15 cellular contexts compared by ENCODE assay signal in the genomic region with DNA sequence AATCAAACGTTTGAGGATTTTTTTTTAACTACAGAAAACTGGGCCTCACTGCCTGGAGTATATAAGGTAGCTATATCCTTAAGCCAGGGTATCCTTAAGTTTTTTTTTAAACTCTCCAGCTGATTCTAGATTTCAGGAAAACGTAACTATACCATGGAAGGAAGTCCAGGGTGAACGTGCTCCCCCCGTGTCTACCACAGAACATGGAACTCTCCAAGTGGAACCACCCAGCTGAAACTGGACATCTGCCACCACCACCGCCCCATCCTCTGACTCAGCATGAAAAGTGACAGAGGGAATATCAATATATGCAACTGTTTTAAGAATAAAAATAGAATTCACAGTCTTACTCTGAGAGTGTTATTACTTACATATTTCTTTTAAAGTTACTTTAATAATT.
A peak's percentile ranks its signal among the peaks of the same experiment; 100 is the strongest.
DNase-seq lines count a peak whose midpoint lies in the region; ATAC-seq, FAIRE-seq and TF ChIP-seq lines count a peak whose summit lies in the region.
"Had no signal": no experiment of that assay in that cellular context is flagged by ENCODE, and none has a peak within 500 bp of the region (broad histone marks: within the 10 kb centered on the region; RNA-seq: fewer than 3 reads in every experiment).

No MANE protein-coding gene starts in this region.

- in situ Hi-C loops in brain microvascular endothelial cell (cut with HindIII; ENCODE audit: low pct_ligation_motif_present, low sequenced_read_pairs), result no loop called here

- H3K4me3 Mint-ChIP-seq in type B pancreatic cell, result no peak overlapping the region
- H3K4me3 Mint-ChIP-seq in activated CD4-positive, alpha-beta T cell treated with anti-CD3 and anti-CD28 coated beads, Interleukin-2, amount 10 ng/mL, durations not matched to agents 7 days and 5 days, result no peak overlapping the region
- H3K4me3 Mint-ChIP-seq: mesothelial cell of epicardium had no signal

- ATAC-seq in HG03175 (IDR thresholded peaks at IDR 0.05; ENCODE audit: unreplicated experiment), result no peak
- ATAC-seq: esophagus mucosa had no signal

- POLR2A ChIA-PET in A673 (lab: Charles Lee; ENCODE audit: low non-redundant PET), result no interaction called here
- POLR2A ChIA-PET in HEK293T (lab: Yijun Ruan, JAX), result no interaction called here
- POLR2A ChIA-PET in activated CD4-positive, alpha-beta T cell treated with anti-CD3 and anti-CD28 coated beads, Interleukin-2, amount 10 ng/mL, durations not matched to agents 7 days and 5 days (lab: Charles Lee), result no interaction called here

- H3K27me3 ChIP-seq in A673 (replicated peaks; ENCODE audit: insufficient read depth, low read depth, low read length, poor library complexity), result no peaks in the 10 kb centered on the region
- H3K27me3 ChIP-seq in brain microvascular endothelial cell (replicated peaks), result no peaks in the 10 kb centered on the region
- H3K27me3 ChIP-seq: ascending aorta had no signal

- FAIRE-seq in kidney (lab: Jason Lieb, UNC), result no peak

- H3K4me1 Mint-ChIP-seq in type B pancreatic cell (ENCODE audit: unreplicated experiment), result no peaks in the 10 kb centered on the region
- no peaks in the 10 kb centered on the region for H3K4me1 Mint-ChIP-seq in activated CD4-positive, alpha-beta T cell treated with anti-CD3 and anti-CD28 coated beads, Interleukin-2, amount 10 ng/mL, durations not matched to agents 7 days and 5 days
- H3K4me1 Mint-ChIP-seq: mesothelial cell of epicardium had no signal

- H3K27me3 Mint-ChIP-seq in type B pancreatic cell, result no peaks in the 10 kb centered on the region
- H3K27me3 Mint-ChIP-seq in activated CD4-positive, alpha-beta T cell treated with anti-CD3 and anti-CD28 coated beads, Interleukin-2, amount 10 ng/mL, durations not matched to agents 7 days and 5 days, result no peaks in the 10 kb centered on the region

- CTCF ChIA-PET in A673 (lab: Charles Lee) (no interaction called here), HEK293T (lab: Yijun Ruan, JAX) (no interaction called here)
- CTCF ChIA-PET in activated CD4-positive, alpha-beta T cell treated with anti-CD3 and anti-CD28 coated beads, Interleukin-2, amount 10 ng/mL, durations not matched to agents 7 days and 5 days (lab: Charles Lee), result no interaction called here

- H3K36me3 ChIP-seq in A673 (ENCODE audit: insufficient read depth, low read length, poor library complexity, severe bottlenecking) (peaks cover 26% of the 10 kb centered on the region), brain microvascular endothelial cell (replicated peaks) (peaks cover 17% of the 10 kb centered on the region), kidney (ENCODE audit: control insufficient read depth in 1 of 2, insufficient read depth in 2 of 2, low read length in 2 of 2) (peaks cover 5 to 19% of the 10 kb centered on the region in 2 donors)

- no TSS peak for BruUV-seq in A673 (replicated peaks; lab: Mats Ljungman, UMichigan)

- intact Hi-C loops in A673 (cut with micrococcal nuclease; ENCODE audit: unreplicated experiment) (no loop called here), kidney (cut with DNase I) (no loop called here)

- no peak overlapping the region for H3K4me3 ChIP-seq in A673 (ENCODE audit: low read depth, low read length, poor library complexity, severe bottlenecking)
- no peak overlapping the region for H3K4me3 ChIP-seq in brain microvascular endothelial cell (ENCODE audit: low read depth, low read length)
- H3K4me3 ChIP-seq in kidney (ENCODE audit: low read length in 2 of 2), result no peak overlapping the region
- H3K4me3 ChIP-seq: ascending aorta had no signal

- peaks cover 36% of the 10 kb centered on the region for H3K36me3 Mint-ChIP-seq in type B pancreatic cell
- H3K36me3 Mint-ChIP-seq in activated CD4-positive, alpha-beta T cell treated with anti-CD3 and anti-CD28 coated beads, Interleukin-2, amount 10 ng/mL, durations not matched to agents 7 days and 5 days (ENCODE audit: low read depth), result peaks cover 55% of the 10 kb centered on the region

- H3K4me1 ChIP-seq in A673 (ENCODE audit: insufficient read depth, low read length, poor library complexity, severe bottlenecking), result peaks cover 36% of the 10 kb centered on the region
- no peaks in the 10 kb centered on the region for H3K4me1 ChIP-seq in kidney (ENCODE audit: control insufficient read depth in 1 of 2, insufficient read depth in 1 of 2, low read depth in 1 of 2, low read length in 2 of 2)
- H3K4me1 ChIP-seq: ascending aorta had no signal

- H3K9me3 Mint-ChIP-seq in type B pancreatic cell, result no peaks in the 10 kb centered on the region
- H3K9me3 Mint-ChIP-seq in activated CD4-positive, alpha-beta T cell treated with anti-CD3 and anti-CD28 coated beads, Interleukin-2, amount 10 ng/mL, durations not matched to agents 7 days and 5 days, result no peaks in the 10 kb centered on the region
- H3K9me3 Mint-ChIP-seq: mesothelial cell of epicardium had no signal

- H3K9me3 ChIP-seq in A673 (ENCODE audit: low read depth, low read length, poor library complexity, severe bottlenecking) (no peaks in the 10 kb centered on the region), kidney (ENCODE audit: control insufficient read depth in 1 of 2, low read length in 2 of 2) (no peaks in the 10 kb centered on the region)
- H3K9me3 ChIP-seq: ascending aorta had no signal

- no peak overlapping the region for H3K27ac Mint-ChIP-seq in type B pancreatic cell
- H3K27ac Mint-ChIP-seq in activated CD4-positive, alpha-beta T cell treated with anti-CD3 and anti-CD28 coated beads, Interleukin-2, amount 10 ng/mL, durations not matched to agents 7 days and 5 days, result no peak overlapping the region
- H3K27ac Mint-ChIP-seq: mesothelial cell of epicardium had no signal

- DNase-seq in A673 (ENCODE audit: low spot score), result peak; percentile 57
- peak; percentile 53 for DNase-seq in HCEC 1CT
- DNase-seq in brain microvascular endothelial cell, result peak; percentile 65
- DNase-seq in kidney, result peak; percentile 70
- no peak for DNase-seq in type B pancreatic cell (ENCODE audit: extremely low spot score, unreplicated experiment)
- no peak for DNase-seq in HEK293T (ENCODE audit: extremely low spot score)
- DNase-seq in activated CD4-positive, alpha-beta T cell treated with anti-CD3 and anti-CD28 coated beads, Interleukin-2, amount 10 ng/mL, durations not matched to agents 7 days and 5 days, result no peak
- DNase-seq: AML-193, NCI-H748 treated with DMSO at 0.1 percent for 48 hours, small intestine, T-helper 1 cell had no signal

- H3K9ac ChIP-seq in kidney (ENCODE audit: low read length in 2 of 2), result no peak overlapping the region

- H3K27ac ChIP-seq in A673 (ENCODE audit: low read depth, low read length, poor library complexity, severe bottlenecking) (peak overlapping the region; percentile 67), brain microvascular endothelial cell (no peak overlapping the region), kidney (ENCODE audit: low read depth in 2 of 2, low read length in 2 of 2) (no peak overlapping the region)
- H3K27ac ChIP-seq: ascending aorta had no signal

- TF ChIP-seq CTCF in A673 (conservative IDR thresholded peaks at IDR 0.05; ENCODE audit: low read depth, low read length), result no peak
- no peak for TF ChIP-seq CTCF in brain microvascular endothelial cell (IDR thresholded peaks at IDR 0.05; ENCODE audit: low read depth, low read length, missing control alignments)
- no peak for TF ChIP-seq CTCF in kidney (IDR thresholded peaks at IDR 0.05; ENCODE audit: borderline replicate concordance, extremely low read depth, insufficient read depth)
- no peak for TF ChIP-seq CTCF in type B pancreatic cell (conservative IDR thresholded peaks at IDR 0.05)

TF ChIP-seq in HEK293T, 16 proteins besides CTCF, POLR2A, EP300 and RAD21:
- no peak for TF ChIP-seq PKNOX1 (IDR thresholded peaks at IDR 0.05)
- TF ChIP-seq ARNT (IDR thresholded peaks at IDR 0.05), result no peak
- no peak for TF ChIP-seq ELF4 (IDR thresholded peaks at IDR 0.05)
- no peak for TF ChIP-seq CTBP1 (IDR thresholded peaks at IDR 0.05; ENCODE audit: borderline replicate concordance)
- no peak for TF ChIP-seq SUZ12 (IDR thresholded peaks at IDR 0.05)
- TF ChIP-seq NFRKB (IDR thresholded peaks at IDR 0.05), result no peak
- TF ChIP-seq FOXK2 (IDR thresholded peaks at IDR 0.05), result no peak
- no peak for TF ChIP-seq TARDBP (IDR thresholded peaks at IDR 0.05)
- no peak for TF ChIP-seq SP1 (IDR thresholded peaks at IDR 0.05)

Comparison
In these comparisons a context has a peak if more than half of its experiments do, and no peak if none do; other contexts are left out.
1. DNase-seq: peak in A673 (single experiment), HCEC 1CT (single experiment), brain microvascular endothelial cell (single experiment) and kidney (single experiment); none in type B pancreatic cell (single experiment), HEK293T (single experiment) and activated CD4-positive, alpha-beta T cell treated with anti-CD3 and anti-CD28 coated beads, Interleukin-2, amount 10 ng/mL, durations not matched to agents 7 days and 5 days (single experiment).